1 cellular context compared by ENCODE assay signal in genomic region chr17:18248300-18248731, GRCh38.
TF ChIP-seq lines count a peak whose summit lies in the region.

No MANE protein-coding gene starts in this region.

TF ChIP-seq in GM12878, 131 proteins besides CTCF, POLR2A, EP300 and RAD21 (continued from another document):
- TF ChIP-seq MEF2B (IDR thresholded peaks at IDR 0.05; ENCODE audit: partially characterized antibody, poor library complexity, severe bottlenecking) (no peak), SMARCA5 (IDR thresholded peaks at IDR 0.05) (0 out of 2 replicates have a peak, but pooled peaks have one; percentile 20), SMC3 (IDR thresholded peaks at IDR 0.05; ENCODE audit: borderline replicate concordance, low read length) (peak; percentile 70), ZNF207 (IDR thresholded peaks at IDR 0.05; ENCODE audit: borderline replicate concordance) (0 out of 2 replicates have a peak, but pooled peaks have one; percentile 23), ATF2 (IDR thresholded peaks at IDR 0.05; ENCODE audit: low read length) (no peak), ZNF24 (IDR thresholded peaks at IDR 0.05) (no peak), YBX1 (IDR thresholded peaks at IDR 0.05) (no peak), NFIC (IDR thresholded peaks at IDR 0.05; ENCODE audit: low read depth, low read length) (no peak), BMI1 (IDR thresholded peaks at IDR 0.05; ENCODE audit: borderline replicate concordance) (no peak), RBBP5 (conservative IDR thresholded peaks at IDR 0.05) (no peak)
- TF ChIP-seq, protein P1, sequence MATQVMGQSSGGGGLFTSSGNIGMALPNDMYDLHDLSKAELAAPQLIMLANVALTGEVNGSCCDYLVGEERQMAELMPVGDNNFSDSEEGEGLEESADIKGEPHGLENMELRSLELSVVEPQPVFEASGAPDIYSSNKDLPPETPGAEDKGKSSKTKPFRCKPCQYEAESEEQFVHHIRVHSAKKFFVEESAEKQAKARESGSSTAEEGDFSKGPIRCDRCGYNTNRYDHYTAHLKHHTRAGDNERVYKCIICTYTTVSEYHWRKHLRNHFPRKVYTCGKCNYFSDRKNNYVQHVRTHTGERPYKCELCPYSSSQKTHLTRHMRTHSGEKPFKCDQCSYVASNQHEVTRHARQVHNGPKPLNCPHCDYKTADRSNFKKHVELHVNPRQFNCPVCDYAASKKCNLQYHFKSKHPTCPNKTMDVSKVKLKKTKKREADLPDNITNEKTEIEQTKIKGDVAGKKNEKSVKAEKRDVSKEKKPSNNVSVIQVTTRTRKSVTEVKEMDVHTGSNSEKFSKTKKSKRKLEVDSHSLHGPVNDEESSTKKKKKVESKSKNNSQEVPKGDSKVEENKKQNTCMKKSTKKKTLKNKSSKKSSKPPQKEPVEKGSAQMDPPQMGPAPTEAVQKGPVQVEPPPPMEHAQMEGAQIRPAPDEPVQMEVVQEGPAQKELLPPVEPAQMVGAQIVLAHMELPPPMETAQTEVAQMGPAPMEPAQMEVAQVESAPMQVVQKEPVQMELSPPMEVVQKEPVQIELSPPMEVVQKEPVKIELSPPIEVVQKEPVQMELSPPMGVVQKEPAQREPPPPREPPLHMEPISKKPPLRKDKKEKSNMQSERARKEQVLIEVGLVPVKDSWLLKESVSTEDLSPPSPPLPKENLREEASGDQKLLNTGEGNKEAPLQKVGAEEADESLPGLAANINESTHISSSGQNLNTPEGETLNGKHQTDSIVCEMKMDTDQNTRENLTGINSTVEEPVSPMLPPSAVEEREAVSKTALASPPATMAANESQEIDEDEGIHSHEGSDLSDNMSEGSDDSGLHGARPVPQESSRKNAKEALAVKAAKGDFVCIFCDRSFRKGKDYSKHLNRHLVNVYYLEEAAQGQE (IDR thresholded peaks at IDR 0.05; ENCODE audit: low read depth, low read length) = no peak
- TF ChIP-seq, protein P2, sequence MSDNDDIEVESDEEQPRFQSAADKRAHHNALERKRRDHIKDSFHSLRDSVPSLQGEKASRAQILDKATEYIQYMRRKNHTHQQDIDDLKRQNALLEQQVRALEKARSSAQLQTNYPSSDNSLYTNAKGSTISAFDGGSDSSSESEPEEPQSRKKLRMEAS (IDR thresholded peaks at IDR 0.05; ENCODE audit: low read depth, low read length) = no peak
- TF ChIP-seq, protein P3, sequence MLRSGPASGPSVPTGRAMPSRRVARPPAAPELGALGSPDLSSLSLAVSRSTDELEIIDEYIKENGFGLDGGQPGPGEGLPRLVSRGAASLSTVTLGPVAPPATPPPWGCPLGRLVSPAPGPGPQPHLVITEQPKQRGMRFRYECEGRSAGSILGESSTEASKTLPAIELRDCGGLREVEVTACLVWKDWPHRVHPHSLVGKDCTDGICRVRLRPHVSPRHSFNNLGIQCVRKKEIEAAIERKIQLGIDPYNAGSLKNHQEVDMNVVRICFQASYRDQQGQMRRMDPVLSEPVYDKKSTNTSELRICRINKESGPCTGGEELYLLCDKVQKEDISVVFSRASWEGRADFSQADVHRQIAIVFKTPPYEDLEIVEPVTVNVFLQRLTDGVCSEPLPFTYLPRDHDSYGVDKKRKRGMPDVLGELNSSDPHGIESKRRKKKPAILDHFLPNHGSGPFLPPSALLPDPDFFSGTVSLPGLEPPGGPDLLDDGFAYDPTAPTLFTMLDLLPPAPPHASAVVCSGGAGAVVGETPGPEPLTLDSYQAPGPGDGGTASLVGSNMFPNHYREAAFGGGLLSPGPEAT (IDR thresholded peaks at IDR 0.05; ENCODE audit: low read depth) = no peak
- TF ChIP-seq, protein P4, sequence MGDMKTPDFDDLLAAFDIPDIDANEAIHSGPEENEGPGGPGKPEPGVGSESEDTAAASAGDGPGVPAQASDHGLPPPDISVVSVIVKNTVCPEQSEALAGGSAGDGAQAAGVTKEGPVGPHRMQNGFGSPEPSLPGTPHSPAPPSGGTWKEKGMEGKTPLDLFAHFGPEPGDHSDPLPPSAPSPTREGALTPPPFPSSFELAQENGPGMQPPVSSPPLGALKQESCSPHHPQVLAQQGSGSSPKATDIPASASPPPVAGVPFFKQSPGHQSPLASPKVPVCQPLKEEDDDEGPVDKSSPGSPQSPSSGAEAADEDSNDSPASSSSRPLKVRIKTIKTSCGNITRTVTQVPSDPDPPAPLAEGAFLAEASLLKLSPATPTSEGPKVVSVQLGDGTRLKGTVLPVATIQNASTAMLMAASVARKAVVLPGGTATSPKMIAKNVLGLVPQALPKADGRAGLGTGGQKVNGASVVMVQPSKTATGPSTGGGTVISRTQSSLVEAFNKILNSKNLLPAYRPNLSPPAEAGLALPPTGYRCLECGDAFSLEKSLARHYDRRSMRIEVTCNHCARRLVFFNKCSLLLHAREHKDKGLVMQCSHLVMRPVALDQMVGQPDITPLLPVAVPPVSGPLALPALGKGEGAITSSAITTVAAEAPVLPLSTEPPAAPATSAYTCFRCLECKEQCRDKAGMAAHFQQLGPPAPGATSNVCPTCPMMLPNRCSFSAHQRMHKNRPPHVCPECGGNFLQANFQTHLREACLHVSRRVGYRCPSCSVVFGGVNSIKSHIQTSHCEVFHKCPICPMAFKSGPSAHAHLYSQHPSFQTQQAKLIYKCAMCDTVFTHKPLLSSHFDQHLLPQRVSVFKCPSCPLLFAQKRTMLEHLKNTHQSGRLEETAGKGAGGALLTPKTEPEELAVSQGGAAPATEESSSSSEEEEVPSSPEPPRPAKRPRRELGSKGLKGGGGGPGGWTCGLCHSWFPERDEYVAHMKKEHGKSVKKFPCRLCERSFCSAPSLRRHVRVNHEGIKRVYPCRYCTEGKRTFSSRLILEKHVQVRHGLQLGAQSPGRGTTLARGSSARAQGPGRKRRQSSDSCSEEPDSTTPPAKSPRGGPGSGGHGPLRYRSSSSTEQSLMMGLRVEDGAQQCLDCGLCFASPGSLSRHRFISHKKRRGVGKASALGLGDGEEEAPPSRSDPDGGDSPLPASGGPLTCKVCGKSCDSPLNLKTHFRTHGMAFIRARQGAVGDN (IDR thresholded peaks at IDR 0.05) = no peak
